ENCODE assay signal across 1 cellular context in genomic region chr1:155976062-155976912, GRCh38.
A peak's percentile ranks its signal among the peaks of the same experiment; 100 is the strongest.
TF ChIP-seq lines count a peak whose summit lies in the region.

No MANE protein-coding gene starts in this region.

TF ChIP-seq in HEK293, 187 proteins besides CTCF, POLR2A, EP300 and RAD21 (continued from another document and continues in another):
- TF ChIP-seq, protein P1, sequence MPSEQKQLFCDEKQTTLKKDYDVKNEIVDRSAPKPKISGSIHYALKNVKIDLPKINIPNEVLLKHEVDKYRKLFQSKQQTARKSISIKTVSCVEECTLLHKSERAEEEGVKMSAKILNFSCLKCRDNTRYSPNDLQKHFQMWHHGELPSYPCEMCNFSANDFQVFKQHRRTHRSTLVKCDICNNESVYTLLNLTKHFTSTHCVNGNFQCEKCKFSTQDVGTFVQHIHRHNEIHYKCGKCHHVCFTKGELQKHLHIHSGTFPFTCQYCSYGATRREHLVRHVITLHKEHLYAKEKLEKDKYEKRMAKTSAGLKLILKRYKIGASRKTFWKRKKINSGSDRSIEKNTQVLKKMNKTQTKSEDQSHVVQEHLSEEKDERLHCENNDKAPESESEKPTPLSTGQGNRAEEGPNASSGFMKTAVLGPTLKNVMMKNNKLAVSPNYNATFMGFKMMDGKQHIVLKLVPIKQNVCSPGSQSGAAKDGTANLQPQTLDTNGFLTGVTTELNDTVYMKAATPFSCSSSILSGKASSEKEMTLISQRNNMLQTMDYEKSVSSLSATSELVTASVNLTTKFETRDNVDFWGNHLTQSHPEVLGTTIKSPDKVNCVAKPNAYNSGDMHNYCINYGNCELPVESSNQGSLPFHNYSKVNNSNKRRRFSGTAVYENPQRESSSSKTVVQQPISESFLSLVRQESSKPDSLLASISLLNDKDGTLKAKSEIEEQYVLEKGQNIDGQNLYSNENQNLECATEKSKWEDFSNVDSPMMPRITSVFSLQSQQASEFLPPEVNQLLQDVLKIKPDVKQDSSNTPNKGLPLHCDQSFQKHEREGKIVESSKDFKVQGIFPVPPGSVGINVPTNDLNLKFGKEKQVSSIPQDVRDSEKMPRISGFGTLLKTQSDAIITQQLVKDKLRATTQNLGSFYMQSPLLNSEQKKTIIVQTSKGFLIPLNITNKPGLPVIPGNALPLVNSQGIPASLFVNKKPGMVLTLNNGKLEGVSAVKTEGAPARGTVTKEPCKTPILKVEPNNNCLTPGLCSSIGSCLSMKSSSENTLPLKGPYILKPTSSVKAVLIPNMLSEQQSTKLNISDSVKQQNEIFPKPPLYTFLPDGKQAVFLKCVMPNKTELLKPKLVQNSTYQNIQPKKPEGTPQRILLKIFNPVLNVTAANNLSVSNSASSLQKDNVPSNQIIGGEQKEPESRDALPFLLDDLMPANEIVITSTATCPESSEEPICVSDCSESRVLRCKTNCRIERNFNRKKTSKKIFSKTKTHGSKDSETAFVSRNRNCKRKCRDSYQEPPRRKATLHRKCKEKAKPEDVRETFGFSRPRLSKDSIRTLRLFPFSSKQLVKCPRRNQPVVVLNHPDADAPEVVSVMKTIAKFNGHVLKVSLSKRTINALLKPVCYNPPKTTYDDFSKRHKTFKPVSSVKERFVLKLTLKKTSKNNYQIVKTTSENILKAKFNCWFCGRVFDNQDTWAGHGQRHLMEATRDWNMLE (tag by site-specific recombination; conservative IDR thresholded peaks at IDR 0.05; ENCODE audit: low read depth): no peak
- TF ChIP-seq ZNF558 (tag by site-specific recombination; IDR thresholded peaks at IDR 0.05): no peak
- TF ChIP-seq ZFP3 (tag by site-specific recombination; IDR thresholded peaks at IDR 0.05; ENCODE audit: low read depth): no peak
- TF ChIP-seq, protein P2, sequence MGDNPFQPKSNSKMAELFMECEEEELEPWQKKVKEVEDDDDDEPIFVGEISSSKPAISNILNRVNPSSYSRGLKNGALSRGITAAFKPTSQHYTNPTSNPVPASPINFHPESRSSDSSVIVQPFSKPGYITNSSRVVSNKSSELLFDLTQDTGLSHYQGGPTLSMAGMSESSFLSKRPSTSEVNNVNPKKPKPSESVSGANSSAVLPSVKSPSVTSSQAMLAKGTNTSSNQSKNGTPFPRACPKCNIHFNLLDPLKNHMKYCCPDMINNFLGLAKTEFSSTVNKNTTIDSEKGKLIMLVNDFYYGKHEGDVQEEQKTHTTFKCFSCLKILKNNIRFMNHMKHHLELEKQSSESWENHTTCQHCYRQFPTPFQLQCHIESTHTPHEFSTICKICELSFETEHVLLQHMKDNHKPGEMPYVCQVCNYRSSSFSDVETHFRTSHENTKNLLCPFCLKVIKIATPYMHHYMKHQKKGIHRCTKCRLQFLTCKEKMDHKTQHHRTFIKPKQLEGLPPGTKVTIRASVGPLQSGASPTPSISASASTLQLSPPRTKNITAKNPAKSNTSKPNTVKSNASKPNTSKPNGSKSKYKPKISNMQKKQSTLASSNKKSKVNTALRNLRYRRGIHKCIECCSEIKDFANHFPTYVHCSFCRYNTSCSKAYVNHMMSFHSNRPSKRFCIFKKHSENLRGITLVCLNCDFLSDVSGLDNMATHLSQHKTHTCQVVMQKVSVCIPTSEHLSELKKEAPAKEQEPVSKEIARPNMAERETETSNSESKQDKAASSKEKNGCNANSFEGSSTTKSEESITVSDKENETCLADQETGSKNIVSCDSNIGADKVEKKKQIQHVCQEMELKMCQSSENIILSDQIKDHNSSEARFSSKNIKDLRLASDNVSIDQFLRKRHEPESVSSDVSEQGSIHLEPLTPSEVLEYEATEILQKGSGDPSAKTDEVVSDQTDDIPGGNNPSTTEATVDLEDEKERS (tag by site-specific recombination; IDR thresholded peaks at IDR 0.05): no peak
- TF ChIP-seq ZNF645 (tag by site-specific recombination; IDR thresholded peaks at IDR 0.05): no peak
- no peak for TF ChIP-seq ZNF121 (tag by site-specific recombination; IDR thresholded peaks at IDR 0.05)
- TF ChIP-seq SP3 (tag by site-specific recombination; IDR thresholded peaks at IDR 0.05): peak; percentile 41; the same call in 1 of the 2 replicates
- peak; percentile 45; the same call in 1 of the 2 replicates for TF ChIP-seq ZBTB17 (tag by site-specific recombination; IDR thresholded peaks at IDR 0.05)
- no peak for TF ChIP-seq YY2 (tag by site-specific recombination; IDR thresholded peaks at IDR 0.05)
- no peak for TF ChIP-seq ZFP41 (tag by site-specific recombination; IDR thresholded peaks at IDR 0.05; ENCODE audit: borderline replicate concordance)
- TF ChIP-seq ZNF791 (tag by site-specific recombination; IDR thresholded peaks at IDR 0.05): no peak
- peak; percentile 62 for TF ChIP-seq IKZF3 (tag by site-specific recombination; IDR thresholded peaks at IDR 0.05)
- no peak for TF ChIP-seq ZFP69B (tag by site-specific recombination; IDR thresholded peaks at IDR 0.05)
- TF ChIP-seq BCL11A (tag by site-specific recombination; IDR thresholded peaks at IDR 0.05; ENCODE audit: low read depth): no peak
- TF ChIP-seq RBAK (tag by site-specific recombination; IDR thresholded peaks at IDR 0.05): no peak
- peak; percentile 23; the same call in 1 of the 2 replicates for TF ChIP-seq ZEB2 (tag by site-specific recombination; IDR thresholded peaks at IDR 0.05)
- TF ChIP-seq ZNF404 (tag by site-specific recombination; IDR thresholded peaks at IDR 0.05): no peak
- no peak for TF ChIP-seq ZNF664 (tag by site-specific recombination; IDR thresholded peaks at IDR 0.05)
- TF ChIP-seq ZSCAN30 (tag by site-specific recombination; IDR thresholded peaks at IDR 0.05): peak; percentile 88
- no peak for TF ChIP-seq ZNF658 (tag by site-specific recombination; IDR thresholded peaks at IDR 0.05)
- TF ChIP-seq ZNF510 (tag by site-specific recombination; IDR thresholded peaks at IDR 0.05; ENCODE audit: insufficient replicate concordance): no peak
- TF ChIP-seq ZNF426 (tag by site-specific recombination; IDR thresholded peaks at IDR 0.05): no peak
- no peak for TF ChIP-seq ZNF2 (tag by site-specific recombination; IDR thresholded peaks at IDR 0.05)
- no peak for TF ChIP-seq ZNF768 (tag by site-specific recombination; IDR thresholded peaks at IDR 0.05)
- no peak for TF ChIP-seq ZNF521 (tag by site-specific recombination; IDR thresholded peaks at IDR 0.05)
- TF ChIP-seq SCRT2 (tag by site-specific recombination; IDR thresholded peaks at IDR 0.05): no peak
- TF ChIP-seq ZNF23 (tag by site-specific recombination; IDR thresholded peaks at IDR 0.05; ENCODE audit: borderline replicate concordance): no peak
- TF ChIP-seq GLI4 (tag by site-specific recombination; IDR thresholded peaks at IDR 0.05): no peak
- 0 out of 2 replicates have a peak, but pooled peaks have one; percentile 15 for TF ChIP-seq KLF8 (tag by site-specific recombination; IDR thresholded peaks at IDR 0.05)
- no peak for TF ChIP-seq ZNF488 (tag by site-specific recombination; IDR thresholded peaks at IDR 0.05)
- TF ChIP-seq FEZF1 (tag by site-specific recombination; IDR thresholded peaks at IDR 0.05): peak; percentile 98
- TF ChIP-seq ZNF548 (tag by site-specific recombination; IDR thresholded peaks at IDR 0.05): no peak
- no peak for TF ChIP-seq PRDM1 (tag by site-specific recombination; IDR thresholded peaks at IDR 0.05)
- TF ChIP-seq, protein P3, sequence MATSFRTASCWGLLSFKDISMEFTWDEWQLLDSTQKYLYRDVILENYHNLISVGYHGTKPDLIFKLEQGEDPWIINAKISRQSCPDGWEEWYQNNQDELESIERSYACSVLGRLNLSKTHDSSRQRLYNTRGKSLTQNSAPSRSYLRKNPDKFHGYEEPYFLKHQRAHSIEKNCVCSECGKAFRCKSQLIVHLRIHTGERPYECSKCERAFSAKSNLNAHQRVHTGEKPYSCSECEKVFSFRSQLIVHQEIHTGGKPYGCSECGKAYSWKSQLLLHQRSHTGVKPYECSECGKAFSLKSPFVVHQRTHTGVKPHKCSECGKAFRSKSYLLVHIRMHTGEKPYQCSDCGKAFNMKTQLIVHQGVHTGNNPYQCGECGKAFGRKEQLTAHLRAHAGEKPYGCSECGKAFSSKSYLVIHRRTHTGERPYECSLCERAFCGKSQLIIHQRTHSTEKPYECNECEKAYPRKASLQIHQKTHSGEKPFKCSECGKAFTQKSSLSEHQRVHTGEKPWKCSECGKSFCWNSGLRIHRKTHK (tag by site-specific recombination; IDR thresholded peaks at IDR 0.05): no peak
- TF ChIP-seq ZNF394 (tag by site-specific recombination; IDR thresholded peaks at IDR 0.05; ENCODE audit: borderline replicate concordance): no peak; the same call in 1 of the 2 replicates
- no peak for TF ChIP-seq ZNF560 (tag by site-specific recombination; IDR thresholded peaks at IDR 0.05; ENCODE audit: borderline replicate concordance)
- 0 out of 2 replicates have a peak, but pooled peaks have one; percentile 57 for TF ChIP-seq KLF7 (tag by site-specific recombination; IDR thresholded peaks at IDR 0.05; ENCODE audit: borderline replicate concordance)
- TF ChIP-seq PATZ1 (tag by site-specific recombination; IDR thresholded peaks at IDR 0.05): peak; percentile 90
- TF ChIP-seq ZNF423 (tag by site-specific recombination; IDR thresholded peaks at IDR 0.05): peak; percentile 50; the same call in 1 of the 2 replicates
- no peak for TF ChIP-seq ZNF629 (tag by site-specific recombination; IDR thresholded peaks at IDR 0.05)
- no peak for TF ChIP-seq ZNF148 (tag by site-specific recombination; IDR thresholded peaks at IDR 0.05; ENCODE audit: borderline replicate concordance)
- no peak for TF ChIP-seq ZNF16 (tag by site-specific recombination; IDR thresholded peaks at IDR 0.05; ENCODE audit: low read depth)
- peak; percentile 20; the same call in 1 of the 2 replicates for TF ChIP-seq ZNF561 (tag by site-specific recombination; IDR thresholded peaks at IDR 0.05; ENCODE audit: borderline replicate concordance)
- TF ChIP-seq ZNF214 (tag by site-specific recombination; IDR thresholded peaks at IDR 0.05; ENCODE audit: borderline replicate concordance): no peak
- peak; percentile 98 for TF ChIP-seq ZFHX2 (tag by site-specific recombination; conservative IDR thresholded peaks at IDR 0.05)
- TF ChIP-seq ZNF530 (tag by site-specific recombination; IDR thresholded peaks at IDR 0.05; ENCODE audit: low read depth): no peak
- TF ChIP-seq, protein P4, sequence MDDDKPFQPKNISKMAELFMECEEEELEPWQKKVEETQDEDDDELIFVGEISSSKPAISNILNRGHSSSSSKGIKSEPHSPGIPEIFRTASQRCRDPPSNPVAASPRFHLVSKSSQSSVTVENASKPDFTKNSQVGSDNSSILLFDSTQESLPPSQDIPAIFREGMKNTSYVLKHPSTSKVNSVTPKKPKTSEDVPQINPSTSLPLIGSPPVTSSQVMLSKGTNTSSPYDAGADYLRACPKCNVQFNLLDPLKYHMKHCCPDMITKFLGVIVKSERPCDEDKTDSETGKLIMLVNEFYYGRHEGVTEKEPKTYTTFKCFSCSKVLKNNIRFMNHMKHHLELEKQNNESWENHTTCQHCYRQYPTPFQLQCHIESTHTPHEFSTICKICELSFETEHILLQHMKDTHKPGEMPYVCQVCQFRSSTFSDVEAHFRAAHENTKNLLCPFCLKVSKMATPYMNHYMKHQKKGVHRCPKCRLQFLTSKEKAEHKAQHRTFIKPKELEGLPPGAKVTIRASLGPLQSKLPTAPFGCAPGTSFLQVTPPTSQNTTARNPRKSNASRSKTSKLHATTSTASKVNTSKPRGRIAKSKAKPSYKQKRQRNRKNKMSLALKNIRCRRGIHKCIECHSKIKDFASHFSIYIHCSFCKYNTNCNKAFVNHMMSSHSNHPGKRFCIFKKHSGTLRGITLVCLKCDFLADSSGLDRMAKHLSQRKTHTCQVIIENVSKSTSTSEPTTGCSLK (tag by site-specific recombination; IDR thresholded peaks at IDR 0.05): no peak
